11 cellular contexts compared by ENCODE assay signal in the genomic region with DNA sequence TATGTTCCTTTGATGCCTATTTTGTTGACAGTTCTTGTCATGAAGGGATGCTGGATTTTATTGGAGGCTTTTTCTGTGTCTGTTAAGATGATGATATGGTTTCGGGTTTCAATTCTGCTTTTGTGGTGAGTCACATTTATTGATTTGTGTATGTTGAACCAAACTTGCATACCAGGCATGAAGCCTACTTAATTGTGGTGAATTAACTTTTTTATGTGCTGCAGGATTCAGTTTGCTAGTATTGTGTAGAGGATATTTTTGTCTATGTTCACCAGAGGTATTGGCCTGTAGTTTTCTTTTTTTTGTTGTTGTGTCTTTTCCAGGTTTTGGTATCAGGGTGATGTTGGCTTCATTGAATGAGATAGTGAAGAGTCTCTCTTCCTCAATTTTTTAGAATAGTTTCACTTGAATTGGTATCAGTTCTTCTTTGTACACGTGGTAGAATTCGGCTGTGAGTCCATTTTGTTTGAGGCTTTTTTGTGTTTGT.
A peak's percentile ranks its signal among the peaks of the same experiment; 100 is the strongest.
DNase-seq lines count a peak whose midpoint lies in the region; ATAC-seq and TF ChIP-seq lines count a peak whose summit lies in the region.
"Had no signal": no experiment of that assay in that cellular context is flagged by ENCODE, and none has a peak within 500 bp of the region (broad histone marks: within the 10 kb centered on the region; RNA-seq: fewer than 3 reads in every experiment).

No MANE protein-coding gene starts in this region.

- no peak overlapping the region for H3K4me3 ChIP-seq in OCI-LY3 (ENCODE audit: low read length)

- peaks cover 9% of the 10 kb centered on the region; the same call in 1 of the 2 replicates for H3K9me3 ChIP-seq in OCI-LY3 (ENCODE audit: insufficient read depth, low read length)

- TF ChIP-seq CTCF in OCI-LY3 (IDR thresholded peaks at IDR 0.05; ENCODE audit: low read depth, low read length): no peak

- H3K36me3 ChIP-seq in OCI-LY3 (replicated peaks; ENCODE audit: low read depth, low read length): peaks cover 66% of the 10 kb centered on the region

- H3K79me2 ChIP-seq in OCI-LY3 (ENCODE audit: low read length): no peaks in the 10 kb centered on the region

- H3K36me3 Mint-ChIP-seq in naive thymus-derived CD8-positive, alpha-beta T cell: no peaks in the 10 kb centered on the region
- no peaks in the 10 kb centered on the region for H3K36me3 Mint-ChIP-seq in activated T-cell treated with anti-CD3 and anti-CD28 coated beads, Interleukin-2, amount 50 U/mL, for 72 hours (ENCODE audit: insufficient read depth in 2 of 2)
- H3K36me3 Mint-ChIP-seq: immature natural killer cell had no signal

- no peaks in the 10 kb centered on the region for H3K27me3 ChIP-seq in OCI-LY3 (ENCODE audit: low read depth, low read length)

- DNase-seq in naive thymus-derived CD8-positive, alpha-beta T cell: no peak
- DNase-seq in NCI-H1092 treated with DMSO at 0.1 percent for 48 hours (lab: John Stamatoyannopoulos, UW) (no peak), HuH-7 (ENCODE audit: low spot score) (no peak)
- DNase-seq in activated T-cell treated with anti-CD3 and anti-CD28 coated beads, Interleukin-2, amount 50 U/mL, for 72 hours: no peak
- DNase-seq: effector CD8-positive, alpha-beta T cell; immature natural killer cell; stimulated activated naive CD4-positive, alpha-beta T cell treated with Interleukin-2 at 50 U/mL for 16 hours had no signal

- H3K27ac ChIP-seq in OCI-LY3 (ENCODE audit: low read length): peak overlapping the region; percentile 98

- peak overlapping the region in 1 of 10 donors; percentile 55 for H3K27ac Mint-ChIP-seq in naive thymus-derived CD8-positive, alpha-beta T cell
- no peak overlapping the region for H3K27ac Mint-ChIP-seq in activated T-cell treated with anti-CD3 and anti-CD28 coated beads, Interleukin-2, amount 50 U/mL, for 72 hours

- peaks cover 0 to 4% (median 0%) of the 10 kb centered on the region in 5 donors for H3K27me3 Mint-ChIP-seq in naive thymus-derived CD8-positive, alpha-beta T cell
- H3K27me3 Mint-ChIP-seq in activated T-cell treated with anti-CD3 and anti-CD28 coated beads, Interleukin-2, amount 50 U/mL, for 72 hours (ENCODE audit: low read depth): no peaks in the 10 kb centered on the region

- POLR2A ChIA-PET in naive thymus-derived CD8-positive, alpha-beta T cell (lab: Charles Lee): no interaction called here

- ATAC-seq in GM18517 (IDR thresholded peaks at IDR 0.05; ENCODE audit: unreplicated experiment): peak; percentile 92
- peak; percentile 88 for ATAC-seq in GM21447 (IDR thresholded peaks at IDR 0.05; ENCODE audit: unreplicated experiment)
- peak; percentile 89 for ATAC-seq in HG03139 (IDR thresholded peaks at IDR 0.05; ENCODE audit: unreplicated experiment)
- ATAC-seq in naive thymus-derived CD8-positive, alpha-beta T cell: no peak
- no peak for ATAC-seq in activated T-cell treated with anti-CD3 and anti-CD28 coated beads, Interleukin-2, amount 50 U/mL, for 72 hours (replicated peaks in 1 of 2)

- H3K9ac ChIP-seq in OCI-LY3 (ENCODE audit: low read length): peak overlapping the region; percentile 65; the same call in 1 of the 2 replicates

- peaks cover 0 to 31% (median 0%) of the 10 kb centered on the region in 4 donors for H3K4me1 Mint-ChIP-seq in naive thymus-derived CD8-positive, alpha-beta T cell
- no peaks in the 10 kb centered on the region for H3K4me1 Mint-ChIP-seq in activated T-cell treated with anti-CD3 and anti-CD28 coated beads, Interleukin-2, amount 50 U/mL, for 72 hours (ENCODE audit: low read depth)
- H3K4me1 Mint-ChIP-seq: immature natural killer cell had no signal

- peak overlapping the region; percentile 53 for H3K4me2 ChIP-seq in OCI-LY3 (ENCODE audit: low read length)

- H3K4me1 ChIP-seq in OCI-LY3 (ENCODE audit: low read length): peaks cover 39% of the 10 kb centered on the region

- H3K4me3 Mint-ChIP-seq in naive thymus-derived CD8-positive, alpha-beta T cell: no peak overlapping the region
- H3K4me3 Mint-ChIP-seq in activated T-cell treated with anti-CD3 and anti-CD28 coated beads, Interleukin-2, amount 50 U/mL, for 72 hours: no peak overlapping the region
- H3K4me3 Mint-ChIP-seq: immature natural killer cell had no signal

- peaks cover 0 to 7% (median 4%) of the 10 kb centered on the region in 9 donors for H3K9me3 Mint-ChIP-seq in naive thymus-derived CD8-positive, alpha-beta T cell
- H3K9me3 Mint-ChIP-seq in activated T-cell treated with anti-CD3 and anti-CD28 coated beads, Interleukin-2, amount 50 U/mL, for 72 hours: peaks cover 3% of the 10 kb centered on the region in 2 donors

- no peak overlapping the region for H2AFZ ChIP-seq in OCI-LY3 (ENCODE audit: low read depth, low read length)

- H4K20me1 ChIP-seq in OCI-LY3 (ENCODE audit: insufficient read depth, low read length): no peaks in the 10 kb centered on the region

Comparison
In these comparisons a context has a peak if more than half of its experiments do, and no peak if none do; other contexts are left out.
1. ATAC-seq: peak in GM18517 (single experiment), GM21447 (single experiment) and HG03139 (single experiment); none in naive thymus-derived CD8-positive, alpha-beta T cell (0 of 2) and activated T-cell treated with anti-CD3 and anti-CD28 coated beads, Interleukin-2, amount 50 U/mL, for 72 hours (0 of 2).